19 cellular contexts compared by ENCODE assay signal in the genomic region with DNA sequence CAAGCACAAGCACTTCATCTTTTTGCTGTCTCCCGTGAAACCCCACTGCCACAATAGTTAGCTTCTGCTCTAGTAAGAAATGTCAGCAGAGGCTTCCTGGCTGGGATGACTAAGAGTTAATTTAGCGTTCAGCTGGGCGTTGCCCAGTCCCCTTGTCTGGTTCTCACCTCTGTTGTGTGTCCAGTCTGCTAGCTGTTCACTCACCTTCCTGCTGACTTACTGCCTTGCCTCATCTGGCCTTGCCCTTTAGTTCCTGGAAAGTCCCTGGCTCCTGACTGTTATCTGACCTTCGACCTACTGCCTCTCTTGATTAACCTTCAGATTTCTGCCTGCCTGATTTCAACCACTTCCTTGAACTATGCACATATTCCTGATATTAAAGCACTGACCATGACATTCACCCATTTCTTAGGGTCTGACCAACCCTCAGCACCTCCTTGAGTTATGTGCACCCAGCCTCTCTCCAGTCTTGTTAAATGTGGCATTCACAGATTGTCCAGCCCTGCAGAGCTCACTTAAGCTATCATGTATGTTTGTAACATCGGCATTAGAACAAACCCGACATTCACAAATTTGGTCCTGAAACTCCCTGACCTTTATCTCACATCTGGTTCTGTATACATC. TPM values are rescaled to one million over a fixed set of nuclear protein-coding genes. Genes with fewer than 3 reads are reported as not detected.
DNase-seq lines count a peak whose midpoint lies in the region; ATAC-seq and TF ChIP-seq lines count a peak whose summit lies in the region.
"Had no signal": no experiment of that assay in that cellular context is flagged by ENCODE, and none has a peak within 500 bp of the region (broad histone marks: within the 10 kb centered on the region; RNA-seq: fewer than 3 reads in every experiment).

No MANE protein-coding gene starts in this region.

- intact Hi-C loops in MCF 10A (cut with micrococcal nuclease): no loop called here
- intact Hi-C loops in breast epithelium (cut with DNase I; ENCODE audit: low total_unique reads): no loop called here
- intact Hi-C loops in Panc1 (cut with micrococcal nuclease; ENCODE audit: unreplicated experiment): no loop called here

- H3K9me3 Mint-ChIP-seq in MCF 10A (ENCODE audit: unreplicated experiment): no peaks in the 10 kb centered on the region
- H3K9me3 Mint-ChIP-seq in stimulated activated memory B cell treated with anti-CD40 and anti-IgM and Interleukin-4, amounts not matched to agents 10 μg/mL and 1 μg/mL and 100 μg/mL, for 72 hours: peaks cover 7% of the 10 kb centered on the region

- CTCF ChIA-PET in MCF 10A (lab: Yijun Ruan, JAX) (no interaction called here), Panc1 (lab: Charles Lee) (no interaction called here)

- no peak for TF ChIP-seq CTCF in MCF 10A (IDR thresholded peaks at IDR 0.05; ENCODE audit: unreplicated experiment)
- TF ChIP-seq CTCF in breast epithelium (IDR thresholded peaks at IDR 0.05): no peak
- no peak for TF ChIP-seq CTCF in Panc1 (IDR thresholded peaks at IDR 0.05)

- DNase-seq in MCF 10A (ENCODE audit: unreplicated experiment): peak; percentile 25
- DNase-seq in breast epithelium (ENCODE audit: low spot score in 2 of 2): no peak
- no peak for DNase-seq in Panc1 (ENCODE audit: low read depth, low spot score)
- DNase-seq in GM19240 (ENCODE audit: insufficient read length, low spot score): no peak
- DNase-seq in mesenteric fat pad (ENCODE audit: low spot score): no peak
- DNase-seq: activated naive CD4-positive, alpha-beta T cell; brain microvascular endothelial cell; DMS79; effector CD4-positive, alpha-beta T cell; NCI-H1436 treated with DMSO at 0.1 percent for 48 hours; NCI-H510A treated with DMSO at 0.1 percent for 48 hours; Right ventricle myocardium superior; stimulated activated CD4-positive, alpha-beta T cell treated with anti-CD3 and anti-CD28 coated beads, Interleukin-15, amount 100 ng/mL, for 24 hours; upper lobe of right lung had no signal

- H3K27me3 ChIP-seq in breast epithelium (peaks cover 0 to 13% of the 10 kb centered on the region in 2 donors), Panc1 (ENCODE audit: control insufficient read depth, insufficient read depth, low read length) (no peaks in the 10 kb centered on the region)
- H3K27me3 ChIP-seq: brain microvascular endothelial cell had no signal

- H3K4me1 Mint-ChIP-seq in MCF 10A (ENCODE audit: insufficient read depth, unreplicated experiment): peaks cover 15% of the 10 kb centered on the region
- H3K4me1 Mint-ChIP-seq in stimulated activated memory B cell treated with anti-CD40 and anti-IgM and Interleukin-4, amounts not matched to agents 10 μg/mL and 1 μg/mL and 100 μg/mL, for 72 hours: peaks cover 11% of the 10 kb centered on the region

- no TSS peak for BruUV-seq in MCF 10A (replicated peaks; lab: Mats Ljungman, UMichigan)
- BruUV-seq in Panc1 (replicated peaks; lab: Mats Ljungman, UMichigan): no TSS peak

- peaks cover under 1% of the 10 kb centered on the region for H3K27me3 Mint-ChIP-seq in MCF 10A (ENCODE audit: insufficient read depth, unreplicated experiment)
- peaks cover 41% of the 10 kb centered on the region for H3K27me3 Mint-ChIP-seq in stimulated activated memory B cell treated with anti-CD40 and anti-IgM and Interleukin-4, amounts not matched to agents 10 μg/mL and 1 μg/mL and 100 μg/mL, for 72 hours
- H3K27me3 Mint-ChIP-seq: progenitor cell of endocrine pancreas had no signal

- H3K9me3 ChIP-seq in breast epithelium (no peaks in the 10 kb centered on the region), Panc1 (ENCODE audit: control insufficient read depth, insufficient read depth, low read depth, low read length) (no peaks in the 10 kb centered on the region; the same call in 1 of the 2 replicates)
- H3K9me3 ChIP-seq: upper lobe of right lung had no signal

- in situ Hi-C loops in Panc1 (cut with HindIII; ENCODE audit: low pct_unique_long_range_greater_than_20kb, low sequenced_read_pairs): loop anchor here (10.0 kb wide), 1 partner anchor 46 kb away; no protein-coding TSS in a partner anchor

- no peak for TF ChIP-seq POLR2A in breast epithelium (IDR thresholded peaks at IDR 0.05)

- no peak overlapping the region for H3K27ac Mint-ChIP-seq in MCF 10A (ENCODE audit: low read depth, unreplicated experiment)
- H3K27ac Mint-ChIP-seq in stimulated activated memory B cell treated with anti-CD40 and anti-IgM and Interleukin-4, amounts not matched to agents 10 μg/mL and 1 μg/mL and 100 μg/mL, for 72 hours: peak overlapping the region; percentile 69
- H3K27ac Mint-ChIP-seq: progenitor cell of endocrine pancreas had no signal

- no peaks in the 10 kb centered on the region for H3K4me1 ChIP-seq in breast epithelium
- no peaks in the 10 kb centered on the region for H3K4me1 ChIP-seq in Panc1 (ENCODE audit: control insufficient read depth, insufficient read depth, low read length)
- H3K4me1 ChIP-seq: upper lobe of right lung had no signal

- H3K4me3 ChIP-seq in breast epithelium (no peak overlapping the region), Panc1 (ENCODE audit: low read depth in 2 of 2, low read length in 2 of 2) (no peak overlapping the region)
- H3K4me3 ChIP-seq: upper lobe of right lung had no signal

- H3K36me3 Mint-ChIP-seq in MCF 10A (ENCODE audit: insufficient read depth, unreplicated experiment): no peaks in the 10 kb centered on the region
- H3K36me3 Mint-ChIP-seq in stimulated activated memory B cell treated with anti-CD40 and anti-IgM and Interleukin-4, amounts not matched to agents 10 μg/mL and 1 μg/mL and 100 μg/mL, for 72 hours: peaks cover 9% of the 10 kb centered on the region

- peak; percentile 72 for ATAC-seq in Panc1
- peak; percentile 84 for ATAC-seq in esophagus mucosa
- peak; percentile 86 for ATAC-seq in stimulated activated memory B cell treated with anti-CD40 and anti-IgM and Interleukin-4, amounts not matched to agents 10 μg/mL and 1 μg/mL and 100 μg/mL, for 72 hours
- no peak for ATAC-seq in HG03039 (IDR thresholded peaks at IDR 0.05; ENCODE audit: unreplicated experiment)
- ATAC-seq: upper lobe of right lung had no signal

- POLR2A ChIA-PET in MCF 10A (lab: Yijun Ruan, JAX): interaction anchor here (0.5 kb wide), 1 partner anchor 133 kb away, joined by 3 read pairs; no protein-coding TSS in a partner anchor
- POLR2A ChIA-PET in Panc1 (lab: Charles Lee): no interaction called here

- H3K27ac ChIP-seq in breast epithelium (no peak overlapping the region), Panc1 (ENCODE audit: low read length) (no peak overlapping the region)
- H3K27ac ChIP-seq: brain microvascular endothelial cell, upper lobe of right lung had no signal

- no peak overlapping the region for H3K4me3 Mint-ChIP-seq in MCF 10A (ENCODE audit: unreplicated experiment)
- peak overlapping the region; percentile 5 for H3K4me3 Mint-ChIP-seq in stimulated activated memory B cell treated with anti-CD40 and anti-IgM and Interleukin-4, amounts not matched to agents 10 μg/mL and 1 μg/mL and 100 μg/mL, for 72 hours

- H3K36me3 ChIP-seq in breast epithelium (no peaks in the 10 kb centered on the region), Panc1 (ENCODE audit: control insufficient read depth, insufficient read depth, low read length) (no peaks in the 10 kb centered on the region)
- H3K36me3 ChIP-seq: brain microvascular endothelial cell, upper lobe of right lung had no signal

RNA-seq across cellular contexts. Expression of a gene that starts 30.3 kb away (rescaled TPM):
- total RNA-seq in MCF 10A (2022) (not detected in 2 replicates), breast epithelium (not detected), Panc1 (2021; ENCODE audit: unreplicated experiment) (not detected), esophagus mucosa (not detected), mesenteric fat pad (not detected)
- polyA plus RNA-seq in Panc1 (2012; ENCODE audit: insufficient read length): not detected
- total RNA-seq: fibroblast of villous mesenchyme, progenitor cell of endocrine pancreas, Right ventricle myocardium superior, upper lobe of right lung had no signal
